In the genomic region with DNA sequence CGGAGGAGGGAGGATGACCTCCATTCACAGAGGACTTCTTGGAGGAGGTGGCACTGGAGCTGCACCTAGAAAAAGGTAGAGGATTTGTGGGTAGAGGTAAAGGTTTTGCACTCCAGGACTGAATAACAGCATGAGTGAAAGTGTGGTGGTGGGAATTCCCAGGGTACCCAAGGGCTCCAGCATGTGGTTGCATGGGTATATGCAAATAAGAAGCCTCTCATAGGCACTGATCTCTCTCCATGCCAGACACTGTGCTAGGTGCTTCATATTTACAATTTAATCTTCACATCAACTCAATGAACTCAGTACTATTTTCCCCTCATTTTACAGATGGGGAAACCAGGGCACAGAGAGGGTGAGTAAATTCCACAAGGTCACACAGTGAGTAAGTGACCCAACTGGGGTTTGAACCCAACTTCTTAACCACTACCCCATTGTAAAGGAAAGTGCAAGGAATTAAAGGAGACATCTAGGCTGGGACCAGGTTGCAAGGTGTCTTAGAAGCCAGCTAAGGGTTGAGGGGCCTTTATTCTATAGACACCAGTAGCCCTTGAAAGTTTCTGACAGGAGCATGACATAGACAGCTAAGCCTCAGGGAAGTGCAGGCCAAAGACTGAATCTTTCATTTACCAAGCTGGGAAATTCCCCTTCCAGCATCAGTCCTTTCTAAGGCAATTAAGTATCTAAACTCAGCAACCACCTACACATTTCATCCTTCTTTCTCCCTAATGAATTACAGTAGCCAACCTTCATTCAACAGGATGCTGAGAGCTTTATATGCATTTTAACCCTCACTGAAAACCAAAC, we compare ENCODE assay signal across 24 cellular contexts. TPM values are rescaled to one million over a fixed set of nuclear protein-coding genes. Genes with fewer than 3 reads are reported as not detected.
DNase-seq lines count a peak whose midpoint lies in the region; ATAC-seq, FAIRE-seq and TF ChIP-seq lines count a peak whose summit lies in the region.
"Had no signal": no experiment of that assay in that cellular context is flagged by ENCODE, and none has a peak within 500 bp of the region (broad histone marks: within the 10 kb centered on the region; RNA-seq: fewer than 3 reads in every experiment).

No MANE protein-coding gene starts in this region.

- no peak for TF ChIP-seq CTCF in GM10248 (IDR thresholded peaks at IDR 0.05; ENCODE audit: control extremely low read depth, extremely low read depth, low read depth, missing control alignments)
- TF ChIP-seq CTCF in K562 (IDR thresholded peaks at IDR 0.05 in 2 of 3, conservative IDR thresholded peaks at IDR 0.05 in 1 of 3; ENCODE audit: insufficient read depth in 2 of 3, low read depth in 1 of 3, low read length in 3 of 3), result no peak
- TF ChIP-seq CTCF in colonic mucosa (IDR thresholded peaks at IDR 0.05), result no peak
- TF ChIP-seq CTCF in upper lobe of right lung (IDR thresholded peaks at IDR 0.05), result no peak

- no peak overlapping the region for H2AFZ ChIP-seq in K562 (ENCODE audit: low read depth, low read length)

- H3K4me3 ChIP-seq in K562, result no peak overlapping the region
- no peak overlapping the region for H3K4me3 ChIP-seq in colonic mucosa
- H3K4me3 ChIP-seq in upper lobe of right lung, result no peak overlapping the region
- H3K4me3 ChIP-seq: HAP-1, right lobe of liver, tibial artery had no signal

- TF ChIP-seq POLR2A in K562 (conservative IDR thresholded peaks at IDR 0.05), result no peak

- H3K27me3 ChIP-seq in K562 (ENCODE audit: control insufficient read depth in 2 of 2, insufficient read depth in 2 of 2, low read length in 2 of 2) (peaks cover 18 to 33% of the 10 kb centered on the region in 2 experiments; a peak in 4 of 5 replicates), colonic mucosa (no peaks in the 10 kb centered on the region), upper lobe of right lung (no peaks in the 10 kb centered on the region)
- H3K27me3 ChIP-seq: right lobe of liver had no signal

- H3K4me1 ChIP-seq in K562 (replicated peaks in 1 of 2; ENCODE audit: control insufficient read depth in 2 of 2, insufficient read depth in 2 of 2, low read length in 2 of 2) (no peaks in the 10 kb centered on the region), colonic mucosa (peaks cover 3% of the 10 kb centered on the region), upper lobe of right lung (peaks cover 17% of the 10 kb centered on the region)
- H3K4me1 ChIP-seq: HAP-1, right lobe of liver, tibial artery had no signal

- intact Hi-C loops in K562 (cut with micrococcal nuclease) (no loop called here), colonic mucosa (cut with DNase I) (no loop called here), upper lobe of right lung (cut with DNase I) (no loop called here)

- no peaks in the 10 kb centered on the region for H4K20me1 ChIP-seq in K562 (replicated peaks; ENCODE audit: control insufficient read depth, insufficient read depth, low read length)

- POLR2A ChIA-PET in GM10248 (lab: Yijun Ruan, JAX), result no interaction called here
- POLR2A ChIA-PET in K562 (lab: Yijun Ruan, JAX), result interaction anchor here (0.7 kb wide), 1 partner anchor 9 kb away, joined by 3 read pairs; no protein-coding TSS in a partner anchor

- H3K36me3 ChIP-seq in K562 (ENCODE audit: control insufficient read depth, insufficient read depth, low read length), result no peaks in the 10 kb centered on the region
- no peaks in the 10 kb centered on the region for H3K36me3 ChIP-seq in colonic mucosa
- no peaks in the 10 kb centered on the region for H3K36me3 ChIP-seq in upper lobe of right lung
- H3K36me3 ChIP-seq: HAP-1, right lobe of liver, tibial artery had no signal

- H3K27ac ChIP-seq in K562 (ENCODE audit: extremely low read depth, low read depth, low read length) (no peak overlapping the region), colonic mucosa (no peak overlapping the region), upper lobe of right lung (no peak overlapping the region)
- H3K27ac ChIP-seq: right lobe of liver, tibial artery had no signal

- peak; percentile 48 for DNase-seq in GM10248 (ENCODE audit: extremely low spot score)
- DNase-seq in K562 (ENCODE audit: extremely low read depth in 1 of 4, low spot score in 3 of 4), result no peak
- no peak for DNase-seq in colonic mucosa
- no peak for DNase-seq in RCC 7860 (ENCODE audit: low spot score)
- no peak for DNase-seq in upper lobe of right lung
- DNase-seq: caudate nucleus; CD4-positive, CD25-positive, alpha-beta regulatory T cell; left ventricle myocardium superior; NCI-H1105 treated with DMSO at 0.1 percent for 48 hours; NCI-H2029; NCI-H526 treated with DMSO at 0.1 percent for 48 hours; right lobe of liver; stimulated activated CD4-positive, alpha-beta T cell treated with anti-CD3 and anti-CD28 coated beads, Interleukin-4, amount 100 ng/mL, for 4 hours had no signal

- no peak overlapping the region for H3K9ac ChIP-seq in K562 (ENCODE audit: insufficient read depth in 1 of 2, low read depth in 2 of 2, low read length in 2 of 2)
- peak overlapping the region in 1 of 2 donors; percentile 19 for H3K9ac ChIP-seq in colonic mucosa (ENCODE audit: low read depth in 2 of 2, low read length in 2 of 2)

- H3K4me2 ChIP-seq in K562 (ENCODE audit: insufficient read depth, low read length), result no peak overlapping the region

- FAIRE-seq in K562 (lab: Jason Lieb, UNC) (no peak), RCC 7860 (lab: Jason Lieb, UNC) (no peak)
- FAIRE-seq: G401.6 had no signal

- no peaks in the 10 kb centered on the region for H3K9me1 ChIP-seq in K562 (ENCODE audit: control insufficient read depth, insufficient read depth, low read length)

- H3K9me3 ChIP-seq in K562 (replicated peaks; ENCODE audit: control insufficient read depth, insufficient read depth, low read depth, low read length) (no peaks in the 10 kb centered on the region), colonic mucosa (no peaks in the 10 kb centered on the region), upper lobe of right lung (no peaks in the 10 kb centered on the region)
- H3K9me3 ChIP-seq: HAP-1, right lobe of liver, tibial artery had no signal

- TF ChIP-seq RAD21 in K562 (CRISPR knock-in tag; conservative IDR thresholded peaks at IDR 0.05 in 1 of 2, IDR thresholded peaks at IDR 0.05 in 1 of 2), result no peak

- CTCF ChIA-PET in GM10248 (lab: Yijun Ruan, JAX), result interaction anchor here (1.2 to 1.8 kb wide), 3 partner anchors 12 to 112 kb away, joined by 3 to 5 read pairs (median 3); no protein-coding TSS in a partner anchor
- CTCF ChIA-PET in K562 (lab: Yijun Ruan, JAX; ENCODE audit: low intra/inter-chr PET ratio), result no interaction called here

- no peak for TF ChIP-seq EP300 in K562 (IDR thresholded peaks at IDR 0.05; ENCODE audit: low read length)

- no peaks in the 10 kb centered on the region for H3K79me2 ChIP-seq in K562 (ENCODE audit: control insufficient read depth, insufficient read depth, low read length)

- in situ Hi-C loops in K562 (cut with MboI), result no loop called here

- WGBS in K562 (ENCODE audit: insufficient coverage, low coverage, missing lambda C conversion rate), result 0% methylated on average over 1 of the region's 1 CpG

- ATAC-seq in GM18498 (IDR thresholded peaks at IDR 0.05; ENCODE audit: unreplicated experiment) (peak; percentile 55), HG03108 (IDR thresholded peaks at IDR 0.05; ENCODE audit: unreplicated experiment) (peak; percentile 57), K562 (no peak), HG02884 (IDR thresholded peaks at IDR 0.05; ENCODE audit: unreplicated experiment) (no peak), upper lobe of right lung (no peak)
- ATAC-seq: left ventricle myocardium superior, right lobe of liver, SK-N-SH treated with all-trans-retinoic acid at 6 μM for 48 hours had no signal

- BruUV-seq in K562 (replicated peaks; lab: Mats Ljungman, UMichigan), result no TSS peak

TF ChIP-seq in K562, 482 proteins besides CTCF, POLR2A, EP300 and RAD21:
- TF ChIP-seq RBM25 (IDR thresholded peaks at IDR 0.05; ENCODE audit: low read depth, low read length, severe bottlenecking), result peak; percentile 56
- TF ChIP-seq ZFP36 (IDR thresholded peaks at IDR 0.05; ENCODE audit: low read depth, low read length, partially characterized antibody), result peak; percentile 62
- TF ChIP-seq DIDO1 (tag; IDR thresholded peaks at IDR 0.05; ENCODE audit: low read depth), result no peak
- no peak for TF ChIP-seq TBP (optimal IDR thresholded peaks at IDR 0.05; ENCODE audit: low read depth, low read length)
- TF ChIP-seq, protein P1, sequence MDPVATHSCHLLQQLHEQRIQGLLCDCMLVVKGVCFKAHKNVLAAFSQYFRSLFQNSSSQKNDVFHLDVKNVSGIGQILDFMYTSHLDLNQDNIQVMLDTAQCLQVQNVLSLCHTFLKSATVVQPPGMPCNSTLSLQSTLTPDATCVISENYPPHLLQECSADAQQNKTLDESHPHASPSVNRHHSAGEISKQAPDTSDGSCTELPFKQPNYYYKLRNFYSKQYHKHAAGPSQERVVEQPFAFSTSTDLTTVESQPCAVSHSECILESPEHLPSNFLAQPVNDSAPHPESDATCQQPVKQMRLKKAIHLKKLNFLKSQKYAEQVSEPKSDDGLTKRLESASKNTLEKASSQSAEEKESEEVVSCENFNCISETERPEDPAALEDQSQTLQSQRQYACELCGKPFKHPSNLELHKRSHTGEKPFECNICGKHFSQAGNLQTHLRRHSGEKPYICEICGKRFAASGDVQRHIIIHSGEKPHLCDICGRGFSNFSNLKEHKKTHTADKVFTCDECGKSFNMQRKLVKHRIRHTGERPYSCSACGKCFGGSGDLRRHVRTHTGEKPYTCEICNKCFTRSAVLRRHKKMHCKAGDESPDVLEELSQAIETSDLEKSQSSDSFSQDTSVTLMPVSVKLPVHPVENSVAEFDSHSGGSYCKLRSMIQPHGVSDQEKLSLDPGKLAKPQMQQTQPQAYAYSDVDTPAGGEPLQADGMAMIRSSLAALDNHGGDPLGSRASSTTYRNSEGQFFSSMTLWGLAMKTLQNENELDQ (CRISPR knock-in tag; IDR thresholded peaks at IDR 0.05; ENCODE audit: borderline replicate concordance), result no peak
TF ChIP-seq in K562: peak in this region for 2.

RNA-seq across cellular contexts. Expression of gene SCNN1B, which starts 21.3 kb away (rescaled TPM):
- total RNA-seq in K562 (2011; cell fraction: chromatin; rRNA removed; ENCODE audit: low replicate concordance), result not detected in 2 replicates
- total RNA-seq in K562 (2011; cell fraction: nucleolus; rRNA removed), result not detected in 2 replicates
- total RNA-seq in K562 (2011; cell fraction: nucleoplasm; rRNA removed), result not detected in 2 replicates
- not detected in 2 replicates for total RNA-seq in K562 (2014; rRNA removed)
- total RNA-seq in K562 (2014; rRNA removed; fragmentation: Illumina TruSeq; extraction: Trizol), result not detected in 2 replicates
- total RNA-seq in K562 (2015; rRNA removed; fragmentation: Illumina TruSeq; extraction: Trizol), result not detected in 2 replicates
- not detected in 2 replicates for total RNA-seq in K562 (2021)
- not detected in 2 replicates for polyA plus RNA-seq in K562 (2011; rRNA removed)
- not detected in 2 replicates for polyA plus RNA-seq in K562 (2011; cell fraction: cytosol; rRNA removed)
- polyA plus RNA-seq in K562 (2011; cell fraction: nucleus; rRNA removed), result not detected in 2 replicates
- polyA plus RNA-seq in K562 (2012), result not detected in 2 replicates
- polyA plus RNA-seq in K562 (2014; fragmentation: Illumina TruSeq; extraction: Trizol), result not detected in 2 replicates
- not detected for polyA plus RNA-seq in K562 (2014; fragmentation: Nextera tagmentation; extraction: Ambion mirVana)
- polyA plus RNA-seq in K562 (2014; rRNA removed), result not detected in 2 replicates
- not detected in 2 replicates for polyA minus RNA-seq in K562 (2011; rRNA and poly(A)+ RNA removed)
- polyA minus RNA-seq in K562 (2011; cell fraction: cytosol; rRNA and poly(A)+ RNA removed), result not detected in 2 replicates
- not detected in 2 replicates for polyA minus RNA-seq in K562 (2011; cell fraction: nucleus; rRNA and poly(A)+ RNA removed)
- total RNA-seq in colonic mucosa, result 10 to 100 TPM; 27.7 to 94.7 TPM
- 50.3 TPM for total RNA-seq in upper lobe of right lung
- total RNA-seq: CD4-positive, CD25-positive, alpha-beta regulatory T cell; fibroblast of lung; M059J; mononuclear cell; T-helper 2 cell treated with Interferon-gamma antibody and Interleukin-4, amounts not matched to agents 100 ng/mL and 5 ng/mL, for 36 hours had no signal
- polyA plus RNA-seq: CD4-positive, CD25-positive, alpha-beta regulatory T cell; fibroblast of lung had no signal

Comparison
In these comparisons a context has a peak if more than half of its experiments do, and no peak if none do; other contexts are left out.
1. ATAC-seq: peak in GM18498 (single experiment) and HG03108 (single experiment); none in K562 (single experiment), HG02884 (single experiment) and upper lobe of right lung (single experiment).
2. RNA of gene SCNN1B, which starts 21.3 kb away (total RNA-seq): 27.7 to 94.7 TPM in colonic mucosa and 50.3 TPM in upper lobe of right lung (single experiment); not detected in K562; every median in the first group is over 10 times any median in the second.